Comparison of ENCODE assay signal across 10 cellular contexts in the genomic region with DNA sequence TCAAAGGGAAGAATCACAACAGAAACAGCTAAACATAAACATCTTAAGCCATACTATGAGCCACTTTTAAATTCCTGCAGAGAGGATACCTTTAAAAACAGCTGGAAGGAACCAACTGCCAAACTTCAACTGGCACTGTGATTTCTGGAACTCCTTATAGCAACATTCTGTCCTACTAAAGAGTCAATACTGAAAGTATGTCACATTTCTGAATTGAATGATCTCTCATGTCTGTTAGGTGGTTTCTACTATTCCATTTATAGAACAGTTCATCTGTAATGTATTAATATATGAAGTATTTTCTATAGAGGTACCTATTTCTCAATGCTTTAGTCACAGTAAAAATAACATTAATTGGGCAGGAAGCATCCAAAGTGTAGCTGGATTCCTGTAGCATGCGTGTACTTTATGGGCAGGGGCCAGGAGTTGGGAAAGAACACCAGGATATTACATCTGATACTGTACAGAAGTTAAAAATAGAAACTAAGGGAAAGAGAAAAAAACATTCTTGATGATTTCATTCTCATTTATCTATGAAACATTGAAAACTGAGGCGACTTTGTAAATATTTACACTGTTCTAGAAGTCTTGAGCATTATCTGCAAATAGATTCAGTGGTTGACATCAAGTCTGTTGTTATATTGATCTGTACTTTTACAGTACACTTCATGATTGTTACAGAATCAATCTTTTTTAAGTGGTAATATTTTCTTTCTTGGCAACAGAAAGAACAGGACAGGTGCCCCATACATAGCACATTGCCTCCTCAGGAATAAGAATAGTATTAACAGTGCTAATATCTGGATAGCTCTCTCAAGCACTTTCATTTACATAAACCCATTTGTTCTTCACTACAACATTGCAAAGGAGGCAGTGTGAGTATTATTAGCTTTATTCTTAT. TPM values are rescaled to one million over a fixed set of nuclear protein-coding genes. Genes with fewer than 3 reads are reported as not detected.
DNase-seq lines count a peak whose midpoint lies in the region; ATAC-seq and TF ChIP-seq lines count a peak whose summit lies in the region.
"Had no signal": no experiment of that assay in that cellular context is flagged by ENCODE, and none has a peak within 500 bp of the region (broad histone marks: within the 10 kb centered on the region; RNA-seq: fewer than 3 reads in every experiment).

No MANE protein-coding gene starts in this region.

- intact Hi-C loops in Panc1 (cut with micrococcal nuclease; ENCODE audit: unreplicated experiment), result no loop called here
- intact Hi-C loops in CD4-positive, alpha-beta T cell (cut with DNase I, micrococcal nuclease), result loop anchor here in 1 of 2 experiments (10.0 kb wide), 3 partner anchors 249 to 739 kb away; partner anchors contain the start of genes DDX59, KIF21B and TMEM9

- peak; percentile 97 for DNase-seq in Panc1 (ENCODE audit: low read depth, low spot score)
- DNase-seq in glomerular visceral epithelial cell (ENCODE audit: extremely low spot score), result peak; percentile 89
- DNase-seq in tibial nerve (ENCODE audit: low spot score in 2 of 2), result peak; percentile 34 to 77
- no peak for DNase-seq in CD4-positive, alpha-beta T cell
- no peak for DNase-seq in NK-92 treated with Interleukin-12 subunit alpha and Interleukin-12 subunit beta, amount 100 ng/mL, for 24 hours (lab: John Stamatoyannopoulos, UW)
- DNase-seq in ecto neural progenitor cell (ENCODE audit: low spot score), result no peak

- H3K27ac ChIP-seq in Panc1 (ENCODE audit: low read length) (peak overlapping the region; percentile 87), tibial nerve (peak overlapping the region in 2 of 4 donors; percentile 51 to 70)
- no peak overlapping the region for H3K27ac ChIP-seq in CD4-positive, alpha-beta T cell (ENCODE audit: low read depth, low read length)

- H3K36me3 ChIP-seq in Panc1 (ENCODE audit: control insufficient read depth, insufficient read depth, low read length) (no peaks in the 10 kb centered on the region), tibial nerve (no peaks in the 10 kb centered on the region)
- H3K36me3 ChIP-seq: Peyer's patch had no signal

- in situ Hi-C loops in Panc1 (cut with HindIII; ENCODE audit: low pct_unique_long_range_greater_than_20kb, low sequenced_read_pairs), result no loop called here

- H3K4me1 ChIP-seq in Panc1 (ENCODE audit: control insufficient read depth, insufficient read depth, low read length) (peaks cover 40% of the 10 kb centered on the region), tibial nerve (peaks cover 0 to 20% (median 0%) of the 10 kb centered on the region in 4 donors)

- peak; percentile 83 for ATAC-seq in GM18499 (IDR thresholded peaks at IDR 0.05; ENCODE audit: insufficient read depth, unreplicated experiment)
- peak; percentile 81 for ATAC-seq in HG02623 (IDR thresholded peaks at IDR 0.05; ENCODE audit: unreplicated experiment)
- peak; percentile 85 for ATAC-seq in Panc1
- ATAC-seq in CD4-positive, alpha-beta T cell (ENCODE audit: poor library complexity), result no peak

- H3K4me3 ChIP-seq in Panc1 (ENCODE audit: low read depth in 2 of 2, low read length in 2 of 2) (peak overlapping the region in 1 of 2 experiments; percentile 7; a peak in 1 of 4 replicates), tibial nerve (no peak overlapping the region)
- H3K4me3 ChIP-seq: Peyer's patch had no signal

- no peak overlapping the region for H3K27ac Mint-ChIP-seq in CD4-positive, alpha-beta T cell

- CTCF ChIA-PET in Panc1 (lab: Charles Lee), result interaction anchor here (0.6 kb wide), 2 partner anchors 93 to 516 kb away, joined by 3 to 15 read pairs; no protein-coding TSS in a partner anchor
- CTCF ChIA-PET in CD4-positive, alpha-beta T cell (lab: Charles Lee), result interaction anchor here (0.6 kb wide), 1 partner anchor 11 kb away, joined by 3 read pairs; no protein-coding TSS in a partner anchor

- H3K4me3 Mint-ChIP-seq in CD4-positive, alpha-beta T cell, result no peak overlapping the region
- H3K4me3 Mint-ChIP-seq: neural crest cell had no signal

- POLR2A ChIA-PET in Panc1 (lab: Charles Lee), result interaction anchor here (0.6 kb wide), 1 partner anchor 239 kb away, joined by 3 read pairs; no protein-coding TSS in a partner anchor
- POLR2A ChIA-PET in CD4-positive, alpha-beta T cell (lab: Charles Lee), result no interaction called here

- WGBS in tibial nerve, 2 donors, result 42 to 45% methylated on average over 2 of the region's 2 CpGs

- peak; percentile 27 to 84 for TF ChIP-seq EP300 in tibial nerve (IDR thresholded peaks at IDR 0.05)

- H3K27me3 ChIP-seq in Panc1 (ENCODE audit: control insufficient read depth, insufficient read depth, low read length) (no peaks in the 10 kb centered on the region), tibial nerve (no peaks in the 10 kb centered on the region)
- H3K27me3 ChIP-seq in CD4-positive, alpha-beta T cell (ENCODE audit: control insufficient read depth, insufficient read depth, low read length), result no peaks in the 10 kb centered on the region
- H3K27me3 ChIP-seq: Peyer's patch had no signal

- H3K9me3 ChIP-seq in Panc1 (ENCODE audit: control insufficient read depth, insufficient read depth, low read depth, low read length), result no peaks in the 10 kb centered on the region
- no peaks in the 10 kb centered on the region for H3K9me3 ChIP-seq in tibial nerve
- H3K9me3 ChIP-seq in CD4-positive, alpha-beta T cell (ENCODE audit: control insufficient read depth, low read length), result no peaks in the 10 kb centered on the region
- H3K9me3 ChIP-seq: Peyer's patch had no signal

- H3K4me1 Mint-ChIP-seq in CD4-positive, alpha-beta T cell (ENCODE audit: low read depth), result no peaks in the 10 kb centered on the region

- H3K27me3 Mint-ChIP-seq in CD4-positive, alpha-beta T cell, result no peaks in the 10 kb centered on the region

- no peaks in the 10 kb centered on the region for H3K9me3 Mint-ChIP-seq in CD4-positive, alpha-beta T cell
- H3K9me3 Mint-ChIP-seq: neural crest cell had no signal

- BruUV-seq in Panc1 (replicated peaks; lab: Mats Ljungman, UMichigan), result no TSS peak

- no peak for TF ChIP-seq POLR2A in tibial nerve (IDR thresholded peaks at IDR 0.05)

- TF ChIP-seq CTCF in Panc1 (IDR thresholded peaks at IDR 0.05) (no peak), tibial nerve (IDR thresholded peaks at IDR 0.05) (no peak)
- TF ChIP-seq CTCF in CD4-positive, alpha-beta T cell (IDR thresholded peaks at IDR 0.05), result no peak

- no peaks in the 10 kb centered on the region for H3K36me3 Mint-ChIP-seq in CD4-positive, alpha-beta T cell (ENCODE audit: low read depth)

RNA-seq across cellular contexts. Expression of gene ZNF281, which starts 6.1 kb away (rescaled TPM):
- 34.2 TPM for total RNA-seq in Panc1 (2021; ENCODE audit: unreplicated experiment)
- 18.4 TPM for polyA plus RNA-seq in Panc1 (2012; ENCODE audit: insufficient read length)
- total RNA-seq in tibial nerve, result 10 to 100 TPM in 1 of 4 donors, 1 to 10 TPM in 3; 8.0 to 12.9 (median 8.9) TPM
- total RNA-seq in CD4-positive, alpha-beta T cell, result 10 to 100 TPM; 27.6 to 29.3 TPM

Comparison
In these comparisons a context has a peak if more than half of its experiments do, and no peak if none do; other contexts are left out.
1. DNase-seq: peak in Panc1 (single experiment), glomerular visceral epithelial cell (single experiment) and tibial nerve (2 of 2); none in CD4-positive, alpha-beta T cell (0 of 10), NK-92 treated with Interleukin-12 subunit alpha and Interleukin-12 subunit beta, amount 100 ng/mL, for 24 hours (single experiment) and ecto neural progenitor cell (single experiment).